ENCODE assay signal across 8 cellular contexts in genomic region chr13:74325106-74325505, GRCh38.
A peak's percentile ranks its signal among the peaks of the same experiment; 100 is the strongest.
DNase-seq lines count a peak whose midpoint lies in the region; ATAC-seq and TF ChIP-seq lines count a peak whose summit lies in the region.

No MANE protein-coding gene starts in this region.

- H3K4me1 ChIP-seq in skeletal muscle satellite cell (ENCODE audit: control insufficient read depth, insufficient read depth, low read length), result peaks cover 10% of the 10 kb centered on the region

- no peaks in the 10 kb centered on the region for H3K36me3 ChIP-seq in skeletal muscle satellite cell (ENCODE audit: insufficient read depth, low read length)

- TF ChIP-seq CTCF in fibroblast of pulmonary artery (IDR thresholded peaks at IDR 0.05; ENCODE audit: low read length, missing control alignments), result no peak

- no peak for ATAC-seq in HG03097 (IDR thresholded peaks at IDR 0.05; ENCODE audit: low FRiP score, unreplicated experiment)

- no peaks in the 10 kb centered on the region for H3K9me3 ChIP-seq in skeletal muscle satellite cell (replicated peaks; ENCODE audit: low read length)

- DNase-seq in HT-29 (ENCODE audit: low spot score), result peak; percentile 53
- DNase-seq in NCI-H748 treated with DMSO at 0.1 percent for 48 hours (lab: John Stamatoyannopoulos, UW), result peak; percentile 76
- peak; percentile 81 for DNase-seq in fibroblast of pulmonary artery (ENCODE audit: low read depth)
- DNase-seq in activated T-cell treated with anti-CD3 and anti-CD28 coated beads for 4 hours, result no peak
- DNase-seq in NOMO-1 treated with dmso at 0.1 percent for 144 hours (lab: John Stamatoyannopoulos, UW; ENCODE audit: unreplicated experiment), result no peak
- no peak for DNase-seq in NOMO-1 treated with DMSO at 0.1 percent for 48 hours (lab: John Stamatoyannopoulos, UW; ENCODE audit: unreplicated experiment)

- H3K4me2 ChIP-seq in skeletal muscle satellite cell (ENCODE audit: low read length), result peak overlapping the region; percentile 67

- H3K9ac ChIP-seq in skeletal muscle satellite cell (ENCODE audit: low read depth, low read length), result no peak overlapping the region

- H3K4me3 ChIP-seq in fibroblast of pulmonary artery (replicated peaks; ENCODE audit: low read depth, low read length) (no peak overlapping the region), skeletal muscle satellite cell (ENCODE audit: low read length) (peak overlapping the region; percentile 43)

- no peaks in the 10 kb centered on the region for H3K27me3 ChIP-seq in skeletal muscle satellite cell (ENCODE audit: control insufficient read depth, insufficient read depth, low read length)

Comparison
In these comparisons a context has a peak if more than half of its experiments do, and no peak if none do; other contexts are left out.
1. DNase-seq: peak in HT-29 (single experiment), NCI-H748 treated with DMSO at 0.1 percent for 48 hours (single experiment) and fibroblast of pulmonary artery (single experiment); none in activated T-cell treated with anti-CD3 and anti-CD28 coated beads for 4 hours (single experiment), NOMO-1 treated with dmso at 0.1 percent for 144 hours (single experiment) and NOMO-1 treated with DMSO at 0.1 percent for 48 hours (single experiment).